1 cellular context compared by ENCODE assay signal in genomic region chr5:88128813-88129212, GRCh38.
TF ChIP-seq lines count a peak whose summit lies in the region.

No MANE protein-coding gene starts in this region.

TF ChIP-seq in HepG2, 621 proteins besides CTCF, POLR2A, EP300 and RAD21 (continued from another document and continues in another):
- TF ChIP-seq ELK4 (CRISPR knock-in tag; IDR thresholded peaks at IDR 0.05; ENCODE audit: borderline replicate concordance) (no peak), ZNF333 (CRISPR knock-in tag; IDR thresholded peaks at IDR 0.05; ENCODE audit: borderline replicate concordance) (no peak), CENPBD1 (CRISPR knock-in tag; IDR thresholded peaks at IDR 0.05; ENCODE audit: borderline replicate concordance, low read depth) (no peak), CEBPG (CRISPR knock-in tag; IDR thresholded peaks at IDR 0.05) (peak; percentile 22; the same call in 1 of the 2 replicates), ZKSCAN5 (CRISPR knock-in tag; IDR thresholded peaks at IDR 0.05) (0 out of 2 replicates have a peak, but pooled peaks have one; percentile 32), AGO2 (optimal IDR thresholded peaks at IDR 0.05; ENCODE audit: low read depth, low read length) (no peak), SP1 (IDR thresholded peaks at IDR 0.05) (no peak), SP1 (CRISPR knock-in tag; IDR thresholded peaks at IDR 0.05) (no peak), MTERF4 (CRISPR knock-in tag; IDR thresholded peaks at IDR 0.05) (no peak), SP2 (CRISPR knock-in tag; IDR thresholded peaks at IDR 0.05) (no peak), GFI1 (CRISPR knock-in tag; IDR thresholded peaks at IDR 0.05; ENCODE audit: borderline replicate concordance) (no peak), ZFP90 (CRISPR knock-in tag; IDR thresholded peaks at IDR 0.05; ENCODE audit: borderline replicate concordance) (no peak), ZNF160 (CRISPR knock-in tag; IDR thresholded peaks at IDR 0.05) (no peak), SIX1 (CRISPR knock-in tag; IDR thresholded peaks at IDR 0.05; ENCODE audit: borderline replicate concordance) (peak; percentile 65; the same call in 1 of the 2 replicates), ZNF605 (CRISPR knock-in tag; IDR thresholded peaks at IDR 0.05) (no peak), PRMT3 (CRISPR knock-in tag; IDR thresholded peaks at IDR 0.05; ENCODE audit: borderline replicate concordance, low read depth) (no peak), HCFC1 (IDR thresholded peaks at IDR 0.05; ENCODE audit: low read depth, low read length) (no peak), ATF5 (CRISPR knock-in tag; IDR thresholded peaks at IDR 0.05; ENCODE audit: low read depth) (no peak), ZNF235 (CRISPR knock-in tag; IDR thresholded peaks at IDR 0.05; ENCODE audit: borderline replicate concordance) (no peak), POLR2AphosphoS5 (IDR thresholded peaks at IDR 0.05; ENCODE audit: low read depth, low read length) (no peak), ZNF749 (CRISPR knock-in tag; IDR thresholded peaks at IDR 0.05; ENCODE audit: borderline replicate concordance) (no peak), MLXIP (CRISPR knock-in tag; IDR thresholded peaks at IDR 0.05; ENCODE audit: borderline replicate concordance) (no peak), ZNF326 (CRISPR knock-in tag; IDR thresholded peaks at IDR 0.05; ENCODE audit: borderline replicate concordance) (no peak), ZSCAN25 (CRISPR knock-in tag; IDR thresholded peaks at IDR 0.05) (no peak), HHEX (CRISPR knock-in tag; IDR thresholded peaks at IDR 0.05) (no peak), IRF2 (CRISPR knock-in tag; IDR thresholded peaks at IDR 0.05) (peak; percentile 60; the same call in 1 of the 2 replicates), ZNF567 (CRISPR knock-in tag; IDR thresholded peaks at IDR 0.05; ENCODE audit: borderline replicate concordance) (no peak), ZNF280B (CRISPR knock-in tag; IDR thresholded peaks at IDR 0.05; ENCODE audit: borderline replicate concordance) (no peak), ZNF720 (CRISPR knock-in tag; IDR thresholded peaks at IDR 0.05) (no peak), ZFP36L1 (CRISPR knock-in tag; IDR thresholded peaks at IDR 0.05) (no peak), HIC2 (CRISPR knock-in tag; IDR thresholded peaks at IDR 0.05; ENCODE audit: low read depth) (no peak), ZNF574 (CRISPR knock-in tag; IDR thresholded peaks at IDR 0.05) (peak; percentile 23; the same call in 1 of the 2 replicates), FOXO4 (CRISPR knock-in tag; conservative IDR thresholded peaks at IDR 0.05) (no peak), EZH2 (conservative IDR thresholded peaks at IDR 0.05; ENCODE audit: low read depth, low read length) (no peak), ZNF775 (CRISPR knock-in tag; IDR thresholded peaks at IDR 0.05; ENCODE audit: borderline replicate concordance) (no peak), TCF7 (IDR thresholded peaks at IDR 0.05; ENCODE audit: low read depth) (peak; percentile 74), ARID4A (CRISPR knock-in tag; IDR thresholded peaks at IDR 0.05; ENCODE audit: borderline replicate concordance) (no peak), TEAD3 (CRISPR knock-in tag; optimal IDR thresholded peaks at IDR 0.05; ENCODE audit: borderline replicate concordance) (peak; percentile 57), IRX3 (CRISPR knock-in tag; IDR thresholded peaks at IDR 0.05; ENCODE audit: borderline replicate concordance, low read depth) (no peak), DDIT3 (CRISPR knock-in tag; IDR thresholded peaks at IDR 0.05) (no peak), SPEN (CRISPR knock-in tag; IDR thresholded peaks at IDR 0.05; ENCODE audit: low read depth) (no peak), BCL6 (CRISPR knock-in tag; IDR thresholded peaks at IDR 0.05) (peak; percentile 69), ZNF619 (CRISPR knock-in tag; IDR thresholded peaks at IDR 0.05) (no peak), CCAR2 (optimal IDR thresholded peaks at IDR 0.05; ENCODE audit: low read depth, low read length) (no peak), ZNF678 (CRISPR knock-in tag; IDR thresholded peaks at IDR 0.05) (no peak), DRAP1 (CRISPR knock-in tag; IDR thresholded peaks at IDR 0.05) (no peak), NFKBIZ (CRISPR knock-in tag; IDR thresholded peaks at IDR 0.05) (no peak)
